Comparison of ENCODE assay signal across 1 cellular context in the genomic region with DNA sequence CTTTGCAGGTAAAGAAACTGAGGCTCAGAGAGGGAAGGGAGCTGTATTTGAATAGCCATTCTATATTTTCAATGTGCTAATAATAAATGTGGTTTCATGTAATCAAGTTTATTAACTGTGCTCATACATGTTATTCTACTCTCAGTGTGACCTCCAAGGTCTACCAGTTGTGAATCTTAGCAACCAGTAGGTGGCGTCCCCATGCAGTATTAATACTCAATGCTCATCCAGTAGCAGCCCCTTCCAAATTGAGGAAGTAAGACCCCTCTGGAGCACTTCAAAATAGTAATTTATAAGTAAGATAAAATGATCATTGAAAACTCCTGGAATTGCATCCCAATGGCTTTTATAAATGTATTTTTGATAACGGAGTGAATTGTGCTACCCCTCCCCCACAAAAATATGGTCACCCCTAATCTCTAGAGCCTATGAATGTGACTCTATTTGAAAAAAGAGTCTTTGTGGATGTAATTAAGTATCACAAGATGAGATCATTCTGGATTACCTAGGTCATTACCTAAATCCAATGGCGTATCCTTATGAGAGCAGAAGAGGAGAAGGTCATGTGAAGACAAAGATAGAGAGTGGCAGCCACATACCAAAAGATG.
TF ChIP-seq lines count a peak whose summit lies in the region.

No MANE protein-coding gene starts in this region.

TF ChIP-seq in HCT116, 20 proteins besides CTCF, POLR2A, EP300 and RAD21 (continued from another document):
- TF ChIP-seq, protein P1, sequence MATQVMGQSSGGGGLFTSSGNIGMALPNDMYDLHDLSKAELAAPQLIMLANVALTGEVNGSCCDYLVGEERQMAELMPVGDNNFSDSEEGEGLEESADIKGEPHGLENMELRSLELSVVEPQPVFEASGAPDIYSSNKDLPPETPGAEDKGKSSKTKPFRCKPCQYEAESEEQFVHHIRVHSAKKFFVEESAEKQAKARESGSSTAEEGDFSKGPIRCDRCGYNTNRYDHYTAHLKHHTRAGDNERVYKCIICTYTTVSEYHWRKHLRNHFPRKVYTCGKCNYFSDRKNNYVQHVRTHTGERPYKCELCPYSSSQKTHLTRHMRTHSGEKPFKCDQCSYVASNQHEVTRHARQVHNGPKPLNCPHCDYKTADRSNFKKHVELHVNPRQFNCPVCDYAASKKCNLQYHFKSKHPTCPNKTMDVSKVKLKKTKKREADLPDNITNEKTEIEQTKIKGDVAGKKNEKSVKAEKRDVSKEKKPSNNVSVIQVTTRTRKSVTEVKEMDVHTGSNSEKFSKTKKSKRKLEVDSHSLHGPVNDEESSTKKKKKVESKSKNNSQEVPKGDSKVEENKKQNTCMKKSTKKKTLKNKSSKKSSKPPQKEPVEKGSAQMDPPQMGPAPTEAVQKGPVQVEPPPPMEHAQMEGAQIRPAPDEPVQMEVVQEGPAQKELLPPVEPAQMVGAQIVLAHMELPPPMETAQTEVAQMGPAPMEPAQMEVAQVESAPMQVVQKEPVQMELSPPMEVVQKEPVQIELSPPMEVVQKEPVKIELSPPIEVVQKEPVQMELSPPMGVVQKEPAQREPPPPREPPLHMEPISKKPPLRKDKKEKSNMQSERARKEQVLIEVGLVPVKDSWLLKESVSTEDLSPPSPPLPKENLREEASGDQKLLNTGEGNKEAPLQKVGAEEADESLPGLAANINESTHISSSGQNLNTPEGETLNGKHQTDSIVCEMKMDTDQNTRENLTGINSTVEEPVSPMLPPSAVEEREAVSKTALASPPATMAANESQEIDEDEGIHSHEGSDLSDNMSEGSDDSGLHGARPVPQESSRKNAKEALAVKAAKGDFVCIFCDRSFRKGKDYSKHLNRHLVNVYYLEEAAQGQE (IDR thresholded peaks at IDR 0.05; ENCODE audit: low read depth), result no peak
- TF ChIP-seq, protein P2, sequence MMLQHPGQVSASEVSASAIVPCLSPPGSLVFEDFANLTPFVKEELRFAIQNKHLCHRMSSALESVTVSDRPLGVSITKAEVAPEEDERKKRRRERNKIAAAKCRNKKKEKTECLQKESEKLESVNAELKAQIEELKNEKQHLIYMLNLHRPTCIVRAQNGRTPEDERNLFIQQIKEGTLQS (IDR thresholded peaks at IDR 0.05), result no peak
- no peak for TF ChIP-seq EZH2 (IDR thresholded peaks at IDR 0.05)
- no peak for TF ChIP-seq EGR1 (IDR thresholded peaks at IDR 0.05; ENCODE audit: low read depth)
- no peak for TF ChIP-seq FOSL1 (IDR thresholded peaks at IDR 0.05; ENCODE audit: low read depth)
- no peak for TF ChIP-seq SIN3A (IDR thresholded peaks at IDR 0.05; ENCODE audit: low read depth)
- TF ChIP-seq POLR2AphosphoS5 (IDR thresholded peaks at IDR 0.05; ENCODE audit: low read depth, low read length), result no peak
- TF ChIP-seq SP1 (IDR thresholded peaks at IDR 0.05; ENCODE audit: low read depth), result no peak
- no peak for TF ChIP-seq SRF (IDR thresholded peaks at IDR 0.05; ENCODE audit: low read depth)
- TF ChIP-seq, protein P3, sequence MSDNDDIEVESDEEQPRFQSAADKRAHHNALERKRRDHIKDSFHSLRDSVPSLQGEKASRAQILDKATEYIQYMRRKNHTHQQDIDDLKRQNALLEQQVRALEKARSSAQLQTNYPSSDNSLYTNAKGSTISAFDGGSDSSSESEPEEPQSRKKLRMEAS (IDR thresholded peaks at IDR 0.05), result no peak
